ENCODE assay signal across 22 cellular contexts in the genomic region with DNA sequence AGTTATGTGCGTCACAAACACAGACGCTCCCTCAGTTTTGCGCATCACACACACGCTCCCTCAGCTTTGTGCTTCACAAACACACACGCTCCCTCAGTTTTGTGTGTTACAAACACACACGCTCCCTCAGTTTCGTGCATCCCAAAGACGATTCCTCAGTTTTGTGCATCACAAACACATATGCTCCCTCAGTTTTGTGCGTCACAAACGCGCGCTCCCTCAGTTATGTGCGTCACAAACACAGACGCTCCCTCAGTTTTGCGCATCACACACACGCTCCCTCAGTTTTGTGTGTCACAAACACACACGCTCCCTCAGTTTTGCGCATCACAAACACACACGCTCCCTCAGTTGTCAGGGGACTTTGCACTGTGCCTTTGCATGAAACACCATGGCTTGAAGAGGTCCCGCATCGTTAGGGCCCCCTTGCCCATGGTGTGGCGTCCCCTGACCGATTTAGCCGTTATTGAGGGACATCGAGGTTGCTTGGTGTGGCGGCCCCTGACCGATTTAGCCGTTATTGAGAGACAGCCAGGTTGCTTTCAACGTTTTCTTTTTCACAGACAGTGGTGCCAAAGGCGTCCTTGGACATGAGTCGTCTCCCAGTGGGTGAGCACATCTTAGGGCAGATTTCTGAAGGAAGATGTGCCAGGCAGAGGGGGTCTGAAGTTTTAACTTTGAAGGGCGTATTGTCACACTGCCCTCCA. TPM values are rescaled to one million over a fixed set of nuclear protein-coding genes. Genes with fewer than 3 reads are reported as not detected.
DNase-seq lines count a peak whose midpoint lies in the region; ATAC-seq and TF ChIP-seq lines count a peak whose summit lies in the region.
"Had no signal": no experiment of that assay in that cellular context is flagged by ENCODE, and none has a peak within 500 bp of the region (broad histone marks: within the 10 kb centered on the region; RNA-seq: fewer than 3 reads in every experiment).

No MANE protein-coding gene starts in this region.

- ATAC-seq in Right ventricle myocardium superior (ENCODE audit: poor library complexity), result no peak
- no peak for ATAC-seq in heart right ventricle
- ATAC-seq in RWPE2 (ENCODE audit: low read depth), result no peak
- ATAC-seq in upper lobe of right lung, result no peak

- no peak overlapping the region for H3K4me3 ChIP-seq in heart right ventricle
- no peak overlapping the region for H3K4me3 ChIP-seq in RWPE2 (ENCODE audit: severe bottlenecking)
- H3K4me3 ChIP-seq in upper lobe of right lung, result no peak overlapping the region

- no peaks in the 10 kb centered on the region for H3K4me1 ChIP-seq in heart right ventricle
- no peaks in the 10 kb centered on the region for H3K4me1 ChIP-seq in RWPE2 (ENCODE audit: insufficient read depth, poor library complexity, severe bottlenecking)
- H3K4me1 ChIP-seq in upper lobe of right lung, result no peaks in the 10 kb centered on the region
- H3K4me1 ChIP-seq: BE2C had no signal

- H3K36me3 ChIP-seq in heart right ventricle (no peaks in the 10 kb centered on the region), RWPE2 (ENCODE audit: low read depth) (no peaks in the 10 kb centered on the region), upper lobe of right lung (no peaks in the 10 kb centered on the region)
- H3K36me3 ChIP-seq: BE2C had no signal

- no peak for TF ChIP-seq CTCF in heart right ventricle (IDR thresholded peaks at IDR 0.05)
- no peak for TF ChIP-seq CTCF in RWPE2 (IDR thresholded peaks at IDR 0.05; ENCODE audit: poor library complexity, severe bottlenecking)
- no peak for TF ChIP-seq CTCF in upper lobe of right lung (IDR thresholded peaks at IDR 0.05)

- DNase-seq in Right ventricle myocardium superior (peak; percentile 17), heart right ventricle (no peak), RWPE2 (ENCODE audit: low spot score) (peak; percentile 53), mesenteric fat pad (ENCODE audit: low spot score) (peak; percentile 71), upper lobe of right lung (peak; percentile 22), OCI-M2 (lab: John Stamatoyannopoulos, UW; ENCODE audit: unreplicated experiment) (no peak)
- no peak for DNase-seq in activated CD4-positive, CD25-positive, alpha-beta regulatory T cell treated with anti-CD3 and anti-CD28 coated beads, Interleukin-2, amount 50 U/mL, for 72 hours
- DNase-seq: BE2C; CD4-positive, CD25-positive, alpha-beta regulatory T cell; COR-L47; DMS 273 treated with DMSO at 0.1 percent for 48 hours; H9; MV-4-11; NCI-H1417; NCI-H187; NCI-H2107; NCI-H510A; NCI-H748 treated with DMSO at 0.1 percent for 48 hours had no signal

- no peak overlapping the region for H3K27ac ChIP-seq in heart right ventricle
- H3K27ac ChIP-seq in RWPE2 (ENCODE audit: poor library complexity, severe bottlenecking), result no peak overlapping the region
- no peak overlapping the region for H3K27ac ChIP-seq in upper lobe of right lung
- H3K27ac ChIP-seq: KMS-11 had no signal

- H3K9me3 ChIP-seq in heart right ventricle, result no peaks in the 10 kb centered on the region
- no peaks in the 10 kb centered on the region for H3K9me3 ChIP-seq in RWPE2 (ENCODE audit: severe bottlenecking)
- no peaks in the 10 kb centered on the region for H3K9me3 ChIP-seq in upper lobe of right lung
- H3K9me3 ChIP-seq: BE2C had no signal

- WGBS in heart right ventricle, 2 donors, result 80 to 81% methylated on average over 32 of the region's 32 CpGs

- intact Hi-C loops in Right ventricle myocardium superior (cut with DNase I) (no loop called here), heart right ventricle (cut with DNase I) (no loop called here), upper lobe of right lung (cut with DNase I) (no loop called here)

- H3K27me3 ChIP-seq in heart right ventricle (peaks cover 0 to 26% (median 7%) of the 10 kb centered on the region in 7 donors), RWPE2 (ENCODE audit: insufficient read depth, poor library complexity, severe bottlenecking) (peaks cover 5% of the 10 kb centered on the region), upper lobe of right lung (peaks cover 21% of the 10 kb centered on the region)
- H3K27me3 ChIP-seq: BE2C had no signal

RNA-seq across cellular contexts. Expression of a gene that starts 28.1 kb away (rescaled TPM):
- total RNA-seq in Right ventricle myocardium superior, result 0.40 TPM
- total RNA-seq in heart right ventricle, result under 1 TPM in 9 of 10 donors, not detected in 1; 0.05 to 0.35 (median 0.11) TPM
- under 1 TPM; 0.01 to 0.15 TPM for polyA plus RNA-seq in heart right ventricle
- not detected for total RNA-seq in mesenteric fat pad
- 0.12 TPM for total RNA-seq in upper lobe of right lung
- total RNA-seq: CD4-positive, CD25-positive, alpha-beta regulatory T cell had no signal

RNA-seq across cellular contexts. Expression of a gene that starts 28.8 kb away (rescaled TPM):
- total RNA-seq in Right ventricle myocardium superior (not detected), heart right ventricle (not detected), mesenteric fat pad (not detected), upper lobe of right lung (not detected)
- not detected for polyA plus RNA-seq in heart right ventricle
- total RNA-seq: A172; CD4-positive, CD25-positive, alpha-beta regulatory T cell; H9; HT-29; OCI-LY7 had no signal
- polyA plus RNA-seq: CD4-positive, CD25-positive, alpha-beta regulatory T cell had no signal

RNA-seq across cellular contexts. Expression of a gene that starts 52.0 kb away (rescaled TPM):
- total RNA-seq in Right ventricle myocardium superior, result not detected
- not detected for total RNA-seq in heart right ventricle
- polyA plus RNA-seq in heart right ventricle, result under 1 TPM in 1 of 2 donors, not detected in 1; 0.12 TPM
- total RNA-seq in mesenteric fat pad, result not detected
- total RNA-seq in upper lobe of right lung, result not detected
- total RNA-seq: A172; CD4-positive, CD25-positive, alpha-beta regulatory T cell; HT-29; OCI-LY7 had no signal

RNA-seq across cellular contexts. Expression of a gene that starts 56.3 kb away (rescaled TPM):
- total RNA-seq in Right ventricle myocardium superior, result 0.75 TPM
- 1 to 10 TPM in 1 of 10 donors, under 1 TPM in 9; 0.27 to 1.3 (median 0.42) TPM for total RNA-seq in heart right ventricle
- under 1 TPM; 0.19 to 0.29 TPM for polyA plus RNA-seq in heart right ventricle
- 1.3 TPM for total RNA-seq in mesenteric fat pad
- 1.9 TPM for total RNA-seq in upper lobe of right lung

RNA-seq across cellular contexts. Expression of a gene that starts 56.8 kb away (rescaled TPM):
- total RNA-seq in Right ventricle myocardium superior, result 6.7 TPM
- total RNA-seq in heart right ventricle, result 10 to 100 TPM in 1 of 10 donors, 1 to 10 TPM in 9; 1.8 to 13.1 (median 3.3) TPM
- 1 to 10 TPM; 4.5 to 6.4 TPM for polyA plus RNA-seq in heart right ventricle
- total RNA-seq in mesenteric fat pad, result 29.0 TPM
- 40.8 TPM for total RNA-seq in upper lobe of right lung

Comparison
In these comparisons a context has a peak if more than half of its experiments do, and no peak if none do; other contexts are left out.
1. DNase-seq: peak in Right ventricle myocardium superior (single experiment), RWPE2 (single experiment), mesenteric fat pad (single experiment) and upper lobe of right lung (single experiment); none in heart right ventricle (0 of 2), activated CD4-positive, CD25-positive, alpha-beta regulatory T cell treated with anti-CD3 and anti-CD28 coated beads, Interleukin-2, amount 50 U/mL, for 72 hours (single experiment) and OCI-M2 (single experiment).